8 cellular contexts compared by ENCODE assay signal in genomic region chr7:40680657-40681056, GRCh38.
DNase-seq lines count a peak whose midpoint lies in the region; ATAC-seq and TF ChIP-seq lines count a peak whose summit lies in the region.

No MANE protein-coding gene starts in this region.

- no peak overlapping the region for H3K9ac ChIP-seq in NT2/D1 (ENCODE audit: insufficient read length, low read depth)

- H3K79me2 ChIP-seq in hepatocyte: no peaks in the 10 kb centered on the region

- no peaks in the 10 kb centered on the region for H3K9me2 ChIP-seq in hepatocyte (replicated peaks; ENCODE audit: insufficient read depth)

- H3K9me3 ChIP-seq in left ventricle myocardium inferior (replicated peaks) (peaks cover 9% of the 10 kb centered on the region), NT2/D1 (ENCODE audit: insufficient read depth, low read length) (no peaks in the 10 kb centered on the region), hepatocyte (ENCODE audit: low read depth) (no peaks in the 10 kb centered on the region)

- H3K4me3 ChIP-seq in left ventricle myocardium inferior: no peak overlapping the region
- no peak overlapping the region for H3K4me3 ChIP-seq in NT2/D1 (ENCODE audit: insufficient read length, low read depth)
- no peak overlapping the region for H3K4me3 ChIP-seq in hepatocyte
- H3K4me3 ChIP-seq in coronary artery: no peak overlapping the region

- H3K4me1 ChIP-seq in left ventricle myocardium inferior: no peaks in the 10 kb centered on the region
- no peaks in the 10 kb centered on the region for H3K4me1 ChIP-seq in NT2/D1 (ENCODE audit: insufficient read depth, insufficient read length)
- H3K4me1 ChIP-seq in hepatocyte (ENCODE audit: insufficient read depth): no peaks in the 10 kb centered on the region

- no peaks in the 10 kb centered on the region for H3K27me3 ChIP-seq in left ventricle myocardium inferior (ENCODE audit: low read depth)
- H3K27me3 ChIP-seq in NT2/D1 (ENCODE audit: insufficient read depth, insufficient read length): no peaks in the 10 kb centered on the region
- H3K27me3 ChIP-seq in hepatocyte: no peaks in the 10 kb centered on the region

- WGBS in hepatocyte (ENCODE audit: low lambda C conversion rate, missing lambda C conversion rate): 90% methylated on average over 1 of the region's 1 CpG

- H4K20me1 ChIP-seq in hepatocyte (ENCODE audit: insufficient read depth, poor library complexity, severe bottlenecking): no peaks in the 10 kb centered on the region

- ATAC-seq in Right ventricle myocardium superior (ENCODE audit: poor library complexity): no peak
- ATAC-seq in HG02763 (IDR thresholded peaks at IDR 0.05; ENCODE audit: unreplicated experiment): peak; percentile 91

- no peak overlapping the region for H3K27ac ChIP-seq in left ventricle myocardium inferior (replicated peaks)
- H3K27ac ChIP-seq in hepatocyte: no peak overlapping the region
- H3K27ac ChIP-seq in coronary artery: no peak overlapping the region

- DNase-seq in left ventricle myocardium inferior (no peak), Right ventricle myocardium superior (no peak), NT2/D1 (ENCODE audit: low read depth, low spot score) (peak; percentile 50), hepatocyte (ENCODE audit: low spot score) (peak; percentile 30), KG1 (lab: John Stamatoyannopoulos, UW) (no peak), coronary artery (ENCODE audit: low spot score) (no peak)
- no peak for DNase-seq in stimulated activated naive CD4-positive, alpha-beta T cell (lab: John Stamatoyannopoulos, UW)

- H2AFZ ChIP-seq in hepatocyte: no peak overlapping the region

- TF ChIP-seq CTCF in left ventricle myocardium inferior (IDR thresholded peaks at IDR 0.05; ENCODE audit: borderline replicate concordance) (peak; percentile 52), hepatocyte (IDR thresholded peaks at IDR 0.05; ENCODE audit: poor library complexity) (peak; percentile 15), coronary artery (IDR thresholded peaks at IDR 0.05) (no peak)

- no peaks in the 10 kb centered on the region for H3K36me3 ChIP-seq in left ventricle myocardium inferior
- no peaks in the 10 kb centered on the region for H3K36me3 ChIP-seq in NT2/D1 (ENCODE audit: insufficient read depth, insufficient read length, low read length)
- no peaks in the 10 kb centered on the region for H3K36me3 ChIP-seq in hepatocyte (replicated peaks; ENCODE audit: insufficient read depth, low read depth)

- H3K4me2 ChIP-seq in hepatocyte: no peak overlapping the region

- intact Hi-C loops in left ventricle myocardium inferior (cut with micrococcal nuclease) (no loop called here), Right ventricle myocardium superior (cut with DNase I) (no loop called here)

Comparison
In these comparisons a context has a peak if more than half of its experiments do, and no peak if none do; other contexts are left out.
1. DNase-seq: peak in NT2/D1 (single experiment) and hepatocyte (single experiment); none in left ventricle myocardium inferior (single experiment), Right ventricle myocardium superior (single experiment), KG1 (single experiment), stimulated activated naive CD4-positive, alpha-beta T cell (0 of 6) and coronary artery (single experiment).